ENCODE assay signal across 18 cellular contexts in genomic region chr3:98894791-98895576, GRCh38. TPM values are rescaled to one million over a fixed set of nuclear protein-coding genes. Genes with fewer than 3 reads are reported as not detected.
A peak's percentile ranks its signal among the peaks of the same experiment; 100 is the strongest.
DNase-seq lines count a peak whose midpoint lies in the region; ATAC-seq, FAIRE-seq and TF ChIP-seq lines count a peak whose summit lies in the region.
"Had no signal": no experiment of that assay in that cellular context is flagged by ENCODE, and none has a peak within 500 bp of the region (broad histone marks: within the 10 kb centered on the region; RNA-seq: fewer than 3 reads in every experiment).

No MANE protein-coding gene starts in this region.

- H4K20me1 ChIP-seq in keratinocyte (ENCODE audit: control insufficient read depth, extremely low read depth, insufficient read depth, low read length), result peaks cover 54% of the 10 kb centered on the region

- no peak for FAIRE-seq in keratinocyte (lab: Jason Lieb, UNC)

- H3K4me1 Mint-ChIP-seq in immature natural killer cell, result no peaks in the 10 kb centered on the region

- DNase-seq in left ventricle myocardium inferior (no peak), Right ventricle myocardium inferior (ENCODE audit: missing footprints) (no peak), astrocyte of the hippocampus (ENCODE audit: low read depth, low spot score) (peak; percentile 31), keratinocyte (ENCODE audit: low read depth, low spot score) (no peak), immature natural killer cell (no peak), NCI-H446 treated with DMSO at 0.1 percent for 48 hours (lab: John Stamatoyannopoulos, UW) (no peak), mucosa of gallbladder (ENCODE audit: low spot score) (no peak)
- DNase-seq: 8988T, C1 segment of cervical spinal cord, DMS53, H9, MM.1S, NCI-H1105, NCI-H1694 treated with DMSO at 0.1 percent for 48 hours, NCI-H774, Peyer's patch had no signal

- H3K27me3 ChIP-seq in left ventricle myocardium inferior (ENCODE audit: low read depth), result no peaks in the 10 kb centered on the region
- no peaks in the 10 kb centered on the region for H3K27me3 ChIP-seq in keratinocyte (ENCODE audit: control insufficient read depth, extremely low read depth, insufficient read depth, low read length)
- H3K27me3 ChIP-seq: Peyer's patch had no signal

- H3K9me3 ChIP-seq in left ventricle myocardium inferior (replicated peaks), result no peaks in the 10 kb centered on the region
- H3K9me3 ChIP-seq in keratinocyte (ENCODE audit: control insufficient read depth, low read depth, low read length), result no peaks in the 10 kb centered on the region
- H3K9me3 ChIP-seq: Peyer's patch had no signal

- intact Hi-C loops in left ventricle myocardium inferior (cut with micrococcal nuclease) (no loop called here), Right ventricle myocardium inferior (cut with DNase I) (no loop called here)

- H3K4me3 ChIP-seq in left ventricle myocardium inferior (no peak overlapping the region), keratinocyte (ENCODE audit: control insufficient read depth in 2 of 3, extremely low read depth in 1 of 3, insufficient read depth in 2 of 3, low read depth in 1 of 3, low read length in 3 of 3) (peak overlapping the region in 2 of 3 experiments; percentile 31 to 99)
- H3K4me3 ChIP-seq: Peyer's patch had no signal

- H3K79me2 ChIP-seq in keratinocyte (ENCODE audit: control insufficient read depth, insufficient read depth, low read length), result peaks cover 100% of the 10 kb centered on the region

- H3K9ac ChIP-seq in keratinocyte (ENCODE audit: control insufficient read depth, extremely low read depth, insufficient read depth, low read length), result no peak overlapping the region
- H3K9ac ChIP-seq: KMS-11 had no signal

- no peaks in the 10 kb centered on the region for H3K9me1 ChIP-seq in keratinocyte (ENCODE audit: control insufficient read depth, extremely low read depth, insufficient read depth, low read length)

- peak overlapping the region; percentile 81 for H3K4me2 ChIP-seq in keratinocyte (ENCODE audit: control insufficient read depth, extremely low read depth, insufficient read depth, low read depth, low read length)
- H3K4me2 ChIP-seq: KMS-11 had no signal

- TF ChIP-seq CTCF in left ventricle myocardium inferior (IDR thresholded peaks at IDR 0.05; ENCODE audit: borderline replicate concordance), result no peak
- TF ChIP-seq CTCF in keratinocyte (optimal IDR thresholded peaks at IDR 0.05 in 1 of 3, IDR thresholded peaks at IDR 0.05 in 1 of 3, conservative IDR thresholded peaks at IDR 0.05 in 1 of 3; ENCODE audit: extremely low read depth in 1 of 3, insufficient read depth in 2 of 3, low read length in 3 of 3), result no peak

- H3K4me1 ChIP-seq in left ventricle myocardium inferior (peaks cover 93% of the 10 kb centered on the region), keratinocyte (ENCODE audit: control insufficient read depth, extremely low read depth, insufficient read depth, low read length) (peaks cover 63% of the 10 kb centered on the region)

- dilution Hi-C loops in keratinocyte (cut with MboI; ENCODE audit: extremely low pct_ligation_motif_present, low sequenced_read_pairs), result no loop called here

- H3K36me3 Mint-ChIP-seq in immature natural killer cell, result no peaks in the 10 kb centered on the region

- no peak overlapping the region for H3K27ac Mint-ChIP-seq in immature natural killer cell

- no peak for ATAC-seq in Right ventricle myocardium inferior
- ATAC-seq in HG02623 (IDR thresholded peaks at IDR 0.05; ENCODE audit: unreplicated experiment), result no peak

- no peak overlapping the region for H3K4me3 Mint-ChIP-seq in immature natural killer cell
- H3K4me3 Mint-ChIP-seq: H9 had no signal

- no peaks in the 10 kb centered on the region for H3K9me3 Mint-ChIP-seq in immature natural killer cell
- H3K9me3 Mint-ChIP-seq: H9 had no signal

- peak overlapping the region; percentile 32 for H3K27ac ChIP-seq in left ventricle myocardium inferior (replicated peaks)
- H3K27ac ChIP-seq in keratinocyte (ENCODE audit: control insufficient read depth, insufficient read depth, low read length), result no peak overlapping the region
- H3K27ac ChIP-seq: KMS-11, Peyer's patch had no signal

- H3K36me3 ChIP-seq in left ventricle myocardium inferior (no peaks in the 10 kb centered on the region), keratinocyte (ENCODE audit: control insufficient read depth in 2 of 2, extremely low read depth in 1 of 2, insufficient read depth in 2 of 2, low read length in 2 of 2) (peaks cover 18 to 42% of the 10 kb centered on the region in 2 experiments)
- H3K36me3 ChIP-seq: Peyer's patch had no signal

- H3K27me3 Mint-ChIP-seq in immature natural killer cell (ENCODE audit: low read depth in 3 of 3), result peaks cover 1 to 5% (median 4%) of the 10 kb centered on the region in 3 donors

- H2AFZ ChIP-seq in keratinocyte (ENCODE audit: control insufficient read depth, low read length), result no peak overlapping the region

RNA-seq across cellular contexts. Expression of gene DCBLD2, which starts 6.5 kb away (rescaled TPM):
- total RNA-seq in left ventricle myocardium inferior, result 33.7 TPM
- 34.7 TPM for total RNA-seq in Right ventricle myocardium inferior
- 226 to 552 TPM (median 465 TPM) in 3 replicates for polyA plus RNA-seq in keratinocyte
- polyA plus RNA-seq in keratinocyte (2011; ENCODE audit: low read depth), result 43.5 TPM
- 139 and 276 TPM in 2 replicates for polyA plus RNA-seq in keratinocyte (2011; cell fraction: cytosol; rRNA removed)
- polyA plus RNA-seq in keratinocyte (2011; cell fraction: nucleus; rRNA removed), result 427 and 537 TPM in 2 replicates
- polyA plus RNA-seq in keratinocyte (2012; ENCODE audit: low replicate concordance), result 47.0 and 314 TPM in 2 replicates
- 309 to 761 TPM (median 397 TPM) in 3 replicates for polyA minus RNA-seq in keratinocyte
- 419 TPM for polyA minus RNA-seq in keratinocyte (2011; cell fraction: cytosol; rRNA and poly(A)+ RNA removed)
- polyA minus RNA-seq in keratinocyte (2011; cell fraction: nucleus; rRNA and poly(A)+ RNA removed), result 805 and 1,429 TPM in 2 replicates
- 1 to 10 TPM in 1 of 3 donors, under 1 TPM in 1, not detected in 1; 0.04 to 1.0 TPM for polyA plus RNA-seq in immature natural killer cell
- 23.2 TPM for total RNA-seq in mucosa of gallbladder
